In the genomic region with DNA sequence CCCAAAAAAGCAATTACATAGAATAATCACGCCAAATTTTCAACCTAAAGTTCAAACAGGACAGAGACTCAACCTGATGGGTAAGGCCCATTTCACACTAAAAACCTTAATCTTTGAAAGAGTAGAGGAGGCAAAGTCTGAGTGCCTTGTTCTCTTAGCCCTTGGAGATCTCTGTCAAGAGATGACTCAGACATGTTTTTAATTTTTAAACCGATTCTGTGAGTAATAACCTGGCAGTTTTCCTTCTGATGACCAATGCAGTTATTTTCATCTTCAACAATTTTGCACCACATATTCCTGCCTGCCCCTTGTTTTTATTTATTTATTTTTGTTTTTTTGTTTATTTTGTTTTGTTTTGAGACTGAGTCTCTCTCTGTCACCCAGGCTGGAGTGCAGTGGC, we compare ENCODE assay signal across 11 cellular contexts. TPM values are rescaled to one million over a fixed set of nuclear protein-coding genes. Genes with fewer than 3 reads are reported as not detected.
A peak's percentile ranks its signal among the peaks of the same experiment; 100 is the strongest.
DNase-seq lines count a peak whose midpoint lies in the region; ATAC-seq, FAIRE-seq and TF ChIP-seq lines count a peak whose summit lies in the region.
"Had no signal": no experiment of that assay in that cellular context is flagged by ENCODE, and none has a peak within 500 bp of the region (broad histone marks: within the 10 kb centered on the region; RNA-seq: fewer than 3 reads in every experiment).

No MANE protein-coding gene starts in this region.

- H3K9me3 Mint-ChIP-seq in activated T-helper 17 cell treated with anti-CD3 and anti-CD28 coated beads, Interleukin-2, amount 50 U/mL, for 72 hours, result no peaks in the 10 kb centered on the region

- H3K27me3 Mint-ChIP-seq in activated T-helper 17 cell treated with anti-CD3 and anti-CD28 coated beads, Interleukin-2, amount 50 U/mL, for 72 hours, result no peaks in the 10 kb centered on the region

- H3K4me3 Mint-ChIP-seq in activated T-helper 17 cell treated with anti-CD3 and anti-CD28 coated beads, Interleukin-2, amount 50 U/mL, for 72 hours, result peak overlapping the region; percentile 82

- peak; percentile 85 for FAIRE-seq in GM18507 (lab: Jason Lieb, UNC)

- DNase-seq in AG09319 (ENCODE audit: extremely low read depth, low read depth), result peak; percentile 27
- no peak for DNase-seq in GM18507 (ENCODE audit: extremely low spot score, insufficient read length, low read depth)
- peak; percentile 51 for DNase-seq in fibroblast of the conjunctiva (ENCODE audit: low read depth)
- no peak for DNase-seq in D341Med (ENCODE audit: low spot score)
- DNase-seq: DMS79 treated with DMSO at 0.1 percent for 48 hours, left ventricle myocardium inferior had no signal

- no peak for TF ChIP-seq CTCF in AG09319 (IDR thresholded peaks at IDR 0.05; ENCODE audit: low read depth, low read length)

- peaks cover 38% of the 10 kb centered on the region for H3K4me1 Mint-ChIP-seq in activated T-helper 17 cell treated with anti-CD3 and anti-CD28 coated beads, Interleukin-2, amount 50 U/mL, for 72 hours

- peaks cover 5% of the 10 kb centered on the region for H3K36me3 Mint-ChIP-seq in activated T-helper 17 cell treated with anti-CD3 and anti-CD28 coated beads, Interleukin-2, amount 50 U/mL, for 72 hours (ENCODE audit: low read depth)

- ATAC-seq in activated T-helper 17 cell treated with anti-CD3 and anti-CD28 coated beads, Interleukin-2, amount 50 U/mL, for 72 hours (replicated peaks), result peak; percentile 27
- ATAC-seq in HG03354 (IDR thresholded peaks at IDR 0.05; ENCODE audit: poor library complexity, severe bottlenecking, unreplicated experiment), result no peak
- no peak for ATAC-seq in GM18907 (IDR thresholded peaks at IDR 0.05; ENCODE audit: unreplicated experiment)
- ATAC-seq in HG02973 (IDR thresholded peaks at IDR 0.05; ENCODE audit: unreplicated experiment), result no peak
- ATAC-seq: right cardiac atrium had no signal

- H3K27ac Mint-ChIP-seq in activated T-helper 17 cell treated with anti-CD3 and anti-CD28 coated beads, Interleukin-2, amount 50 U/mL, for 72 hours, result peak overlapping the region; percentile 83

RNA-seq across cellular contexts. Expression of gene TNFSF9, which starts 11.5 kb away (rescaled TPM):
- 1 to 10 TPM; 2.9 to 6.0 TPM for total RNA-seq in activated T-helper 17 cell treated with anti-CD3 and anti-CD28 coated beads, Interleukin-2, amount 50 U/mL, for 72 hours

RNA-seq across cellular contexts. Expression of gene TUBB4A, which starts 17.2 kb away (rescaled TPM):
- 1 to 10 TPM; 2.6 to 2.7 TPM for total RNA-seq in activated T-helper 17 cell treated with anti-CD3 and anti-CD28 coated beads, Interleukin-2, amount 50 U/mL, for 72 hours

RNA-seq across cellular contexts. Expression of gene DENND1C, which starts 37.7 kb away (rescaled TPM):
- total RNA-seq in activated T-helper 17 cell treated with anti-CD3 and anti-CD28 coated beads, Interleukin-2, amount 50 U/mL, for 72 hours, result 10 to 100 TPM; 64.3 to 73.2 TPM

RNA-seq across cellular contexts. Expression of gene CRB3, which starts 55.2 kb away (rescaled TPM):
- 1 to 10 TPM in 1 of 2 donors, not detected in 1; 2.2 TPM for total RNA-seq in activated T-helper 17 cell treated with anti-CD3 and anti-CD28 coated beads, Interleukin-2, amount 50 U/mL, for 72 hours
- total RNA-seq: left ventricle myocardium inferior, right cardiac atrium had no signal

RNA-seq across cellular contexts. Expression of gene SLC25A23, which starts 59.7 kb away (rescaled TPM):
- total RNA-seq in activated T-helper 17 cell treated with anti-CD3 and anti-CD28 coated beads, Interleukin-2, amount 50 U/mL, for 72 hours, result 1 to 10 TPM; 7.8 to 7.9 TPM

Comparison
In these comparisons a context has a peak if more than half of its experiments do, and no peak if none do; other contexts are left out.
1. DNase-seq: peak in AG09319 (single experiment) and fibroblast of the conjunctiva (single experiment); none in GM18507 (single experiment) and D341Med (single experiment).